14 cellular contexts compared by ENCODE assay signal in genomic region chr10:7161484-7162283, GRCh38.
A peak's percentile ranks its signal among the peaks of the same experiment; 100 is the strongest.
DNase-seq lines count a peak whose midpoint lies in the region; ATAC-seq and TF ChIP-seq lines count a peak whose summit lies in the region.
"Had no signal": no experiment of that assay in that cellular context is flagged by ENCODE, and none has a peak within 500 bp of the region (broad histone marks: within the 10 kb centered on the region; RNA-seq: fewer than 3 reads in every experiment).

No MANE protein-coding gene starts in this region.

- DNase-seq in adipocyte (ENCODE audit: low read depth): no peak
- peak; percentile 2 for DNase-seq in fibroblast of villous mesenchyme (ENCODE audit: low read depth)
- peak; percentile 34 for DNase-seq in mucosa of gallbladder (ENCODE audit: low spot score)
- DNase-seq in tibial artery: peak; percentile 56 to 79
- no peak for DNase-seq in stimulated activated CD8-positive, alpha-beta memory T cell treated with anti-CD3 and anti-CD28 coated beads, Interleukin-4, amount 100 ng/mL, for 48 hours
- no peak for DNase-seq in OCI-M2 (lab: John Stamatoyannopoulos, UW; ENCODE audit: unreplicated experiment)
- DNase-seq: activated CD4-positive, alpha-beta T cell treated with anti-CD3 and anti-CD28 coated beads, Interleukin-2, amount 10 ng/mL, durations not matched to agents 24 days and 14 days; DMS53; left colon; NCI-H774; PC-9; T-cell had no signal

- H3K27ac ChIP-seq in tibial artery: peak overlapping the region in 1 of 2 donors; percentile 15
- H3K27ac ChIP-seq: HL-60, PC-9 had no signal

- no peaks in the 10 kb centered on the region for H3K36me3 ChIP-seq in adipocyte (ENCODE audit: control insufficient read depth, insufficient read depth, low read length, severe bottlenecking)
- H3K36me3 ChIP-seq in tibial artery: peaks cover 0 to 11% (median 3%) of the 10 kb centered on the region in 3 donors

- H3K4me1 ChIP-seq in adipocyte (ENCODE audit: control insufficient read depth, insufficient read depth, low read length): peaks cover 22% of the 10 kb centered on the region
- H3K4me1 ChIP-seq in tibial artery: no peaks in the 10 kb centered on the region

- peak overlapping the region; percentile 75 for H3K4me3 ChIP-seq in adipocyte (ENCODE audit: low read length)
- H3K4me3 ChIP-seq in fibroblast of villous mesenchyme (ENCODE audit: low read depth, low read length): no peak overlapping the region
- H3K4me3 ChIP-seq in tibial artery: no peak overlapping the region
- H3K4me3 ChIP-seq: PC-9 had no signal

- H3K27me3 ChIP-seq in adipocyte (replicated peaks; ENCODE audit: control insufficient read depth, insufficient read depth, low read length) (no peaks in the 10 kb centered on the region), tibial artery (no peaks in the 10 kb centered on the region)

- TF ChIP-seq CTCF in fibroblast of villous mesenchyme (IDR thresholded peaks at IDR 0.05; ENCODE audit: insufficient read depth, low read depth, low read length): no peak
- no peak for TF ChIP-seq CTCF in tibial artery (IDR thresholded peaks at IDR 0.05)

- no peak for ATAC-seq in HG03460 (IDR thresholded peaks at IDR 0.05; ENCODE audit: unreplicated experiment)
- ATAC-seq: left colon, T-cell had no signal

- intact Hi-C loops in tibial artery (cut with DNase I; ENCODE audit: low total_unique reads): no loop called here

- H3K9me3 ChIP-seq in adipocyte (ENCODE audit: control insufficient read depth, low read length) (no peaks in the 10 kb centered on the region), tibial artery (no peaks in the 10 kb centered on the region)

- peak overlapping the region; percentile 72 for H3K9ac ChIP-seq in adipocyte (ENCODE audit: low read length)

Comparison
In these comparisons a context has a peak if more than half of its experiments do, and no peak if none do; other contexts are left out.
1. DNase-seq: peak in fibroblast of villous mesenchyme (single experiment), mucosa of gallbladder (single experiment) and tibial artery (2 of 2); none in adipocyte (single experiment), stimulated activated CD8-positive, alpha-beta memory T cell treated with anti-CD3 and anti-CD28 coated beads, Interleukin-4, amount 100 ng/mL, for 48 hours (single experiment) and OCI-M2 (single experiment).